7 cellular contexts compared by ENCODE assay signal in genomic region chr18:47756364-47757016, GRCh38.
DNase-seq lines count a peak whose midpoint lies in the region; ATAC-seq and TF ChIP-seq lines count a peak whose summit lies in the region.

No MANE protein-coding gene starts in this region.

- H3K4me3 ChIP-seq in GM12865 (ENCODE audit: low read depth, low read length) (no peak overlapping the region), right atrium auricular region (no peak overlapping the region), skeletal muscle cell (ENCODE audit: low read depth, low read length) (no peak overlapping the region)

- DNase-seq in GM12865 (ENCODE audit: low read depth) (peak; percentile 65), KG1 (lab: John Stamatoyannopoulos, UW) (peak; percentile 31), SHP77 (lab: John Stamatoyannopoulos, UW) (peak; percentile 46 to 65), right atrium auricular region (ENCODE audit: low spot score) (peak; percentile 60), skeletal muscle cell (ENCODE audit: low read depth) (peak; percentile 7)
- peak; percentile 41 for DNase-seq in activated naive CD8-positive, alpha-beta T cell treated with anti-CD3 and anti-CD28 coated beads for 36 hours

- peaks cover 11% of the 10 kb centered on the region for H3K9me3 Mint-ChIP-seq in activated naive CD8-positive, alpha-beta T cell treated with anti-CD3 and anti-CD28 coated beads for 36 hours

- no peaks in the 10 kb centered on the region for H3K4me1 Mint-ChIP-seq in activated naive CD8-positive, alpha-beta T cell treated with anti-CD3 and anti-CD28 coated beads for 36 hours

- no peak overlapping the region for H3K27ac ChIP-seq in right atrium auricular region

- no peaks in the 10 kb centered on the region for H3K4me1 ChIP-seq in right atrium auricular region

- H3K36me3 ChIP-seq in right atrium auricular region, result no peaks in the 10 kb centered on the region

- no peak overlapping the region for H3K4me3 Mint-ChIP-seq in activated naive CD8-positive, alpha-beta T cell treated with anti-CD3 and anti-CD28 coated beads for 36 hours

- H3K27me3 Mint-ChIP-seq in activated naive CD8-positive, alpha-beta T cell treated with anti-CD3 and anti-CD28 coated beads for 36 hours, result peaks cover 43% of the 10 kb centered on the region

- H3K27me3 ChIP-seq in right atrium auricular region, result no peaks in the 10 kb centered on the region

- H3K27ac Mint-ChIP-seq in activated naive CD8-positive, alpha-beta T cell treated with anti-CD3 and anti-CD28 coated beads for 36 hours, result no peak overlapping the region

- TF ChIP-seq CTCF in GM12865 (IDR thresholded peaks at IDR 0.05; ENCODE audit: insufficient read depth, low read depth, low read length, missing control alignments) (peak; percentile 94), right atrium auricular region (IDR thresholded peaks at IDR 0.05) (peak; percentile 81 to 90)

- peaks cover 6% of the 10 kb centered on the region for H3K36me3 Mint-ChIP-seq in activated naive CD8-positive, alpha-beta T cell treated with anti-CD3 and anti-CD28 coated beads for 36 hours

- ATAC-seq in HG03378 (IDR thresholded peaks at IDR 0.05; ENCODE audit: unreplicated experiment), result no peak

- peaks cover 0 to 7% of the 10 kb centered on the region in 2 donors for H3K9me3 ChIP-seq in right atrium auricular region

Comparison
In these comparisons a context has a peak if more than half of its experiments do, and no peak if none do; other contexts are left out.
1. DNase-seq: peak in every context shown above with its lines; median percentile 65 in GM12865; 60 in right atrium auricular region; 56 in SHP77; 41 in activated naive CD8-positive, alpha-beta T cell treated with anti-CD3 and anti-CD28 coated beads for 36 hours; 31 in KG1; 7 in skeletal muscle cell.